21 cellular contexts compared by ENCODE assay signal in the genomic region with DNA sequence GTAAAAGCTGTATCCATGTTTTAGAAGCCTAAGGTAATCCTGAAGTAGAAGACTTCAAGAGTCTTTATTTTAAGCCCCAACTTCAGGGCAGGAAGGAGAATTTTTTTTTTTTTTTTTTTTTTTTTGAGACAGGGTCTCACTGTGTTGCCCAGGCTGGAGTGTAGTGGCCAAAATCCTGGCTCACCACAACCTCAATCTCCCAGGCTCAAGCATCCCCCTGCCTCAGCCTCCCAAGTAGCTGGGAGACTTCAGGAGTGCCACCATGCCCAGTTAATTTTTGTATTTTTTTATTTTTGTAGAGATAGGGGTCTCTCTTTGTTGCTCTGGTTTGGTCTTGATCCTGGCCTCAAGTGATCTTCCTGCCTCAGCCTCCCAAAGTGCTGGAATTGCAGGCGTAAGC. TPM values are rescaled to one million over a fixed set of nuclear protein-coding genes. Genes with fewer than 3 reads are reported as not detected.
A peak's percentile ranks its signal among the peaks of the same experiment; 100 is the strongest.
DNase-seq lines count a peak whose midpoint lies in the region; ATAC-seq and TF ChIP-seq lines count a peak whose summit lies in the region.
"Had no signal": no experiment of that assay in that cellular context is flagged by ENCODE, and none has a peak within 500 bp of the region (broad histone marks: within the 10 kb centered on the region; RNA-seq: fewer than 3 reads in every experiment).

No MANE protein-coding gene starts in this region.

- H3K9ac ChIP-seq in mammary epithelial cell (ENCODE audit: insufficient read depth, low read length) (no peak overlapping the region), stomach smooth muscle (ENCODE audit: low read length in 2 of 2) (no peak overlapping the region)

- H3K27me3 Mint-ChIP-seq in CD4-positive, alpha-beta memory T cell = peaks cover 14 to 17% of the 10 kb centered on the region in 2 donors

- TF ChIP-seq CTCF in mammary epithelial cell (conservative IDR thresholded peaks at IDR 0.05 in 1 of 2, IDR thresholded peaks at IDR 0.05 in 1 of 2; ENCODE audit: extremely low read depth in 1 of 2, insufficient read depth in 1 of 2, low read depth in 1 of 2, low read length in 2 of 2) = no peak

- H2AFZ ChIP-seq in mammary epithelial cell (ENCODE audit: low read depth, low read length) = peak overlapping the region; percentile 4

- peaks cover 0 to 7% of the 10 kb centered on the region in 2 donors for H3K36me3 Mint-ChIP-seq in CD4-positive, alpha-beta memory T cell
- H3K36me3 Mint-ChIP-seq: naive B cell; stimulated activated memory B cell treated with anti-CD40 and anti-IgM and Interleukin-4, amounts not matched to agents 10 μg/mL and 1 μg/mL and 100 μg/mL, for 72 hours had no signal

- CTCF ChIA-PET in CD4-positive, alpha-beta memory T cell (lab: Charles Lee; ENCODE audit: partially characterized antibody) = interaction anchor here (0.5 to 1.2 kb wide), 3 partner anchors 10 to 353 kb away, joined by 3 to 5 read pairs (median 4); no protein-coding TSS in a partner anchor
- CTCF ChIA-PET in mammary epithelial cell (lab: Charles Lee; ENCODE audit: low non-redundant PET) = no interaction called here

- BruUV-seq in mammary epithelial cell (replicated peaks; lab: Mats Ljungman, UMichigan) = no TSS peak

- peaks cover 11% of the 10 kb centered on the region for H3K27me3 ChIP-seq in CD4-positive, alpha-beta memory T cell (ENCODE audit: insufficient read depth, low read length)
- no peaks in the 10 kb centered on the region for H3K27me3 ChIP-seq in mammary epithelial cell (ENCODE audit: insufficient read depth, low read length)
- H3K27me3 ChIP-seq in stomach smooth muscle (ENCODE audit: control insufficient read depth in 1 of 2, insufficient read depth in 2 of 2, low read length in 2 of 2) = no peaks in the 10 kb centered on the region

- H3K4me1 Mint-ChIP-seq in CD4-positive, alpha-beta memory T cell = peaks cover 3 to 19% (median 11%) of the 10 kb centered on the region in 4 donors

- H3K9me3 ChIP-seq in CD4-positive, alpha-beta memory T cell (ENCODE audit: control insufficient read depth in 1 of 2, low read length in 2 of 2) = no peaks in the 10 kb centered on the region
- no peaks in the 10 kb centered on the region for H3K9me3 ChIP-seq in mammary epithelial cell (replicated peaks; ENCODE audit: insufficient read depth, low read length)
- no peaks in the 10 kb centered on the region for H3K9me3 ChIP-seq in mesodermal cell (ENCODE audit: control insufficient read depth, low read length)
- H3K9me3 ChIP-seq in stomach smooth muscle (ENCODE audit: control insufficient read depth in 2 of 2, low read length in 2 of 2) = no peaks in the 10 kb centered on the region

- peaks cover 16% of the 10 kb centered on the region for H3K79me2 ChIP-seq in mammary epithelial cell (ENCODE audit: insufficient read depth, low read length)

- dilution Hi-C loops in mammary epithelial cell (cut with HindIII; ENCODE audit: low sequenced_read_pairs) = no loop called here

- peak overlapping the region; percentile 34 for H3K4me2 ChIP-seq in mammary epithelial cell (ENCODE audit: insufficient read depth, low read depth, low read length)

- no peak overlapping the region for H3K4me3 ChIP-seq in CD4-positive, alpha-beta memory T cell (ENCODE audit: low read length in 2 of 2)
- no peak overlapping the region for H3K4me3 ChIP-seq in mammary epithelial cell (replicated peaks in 1 of 3; ENCODE audit: insufficient read depth in 1 of 3, low read depth in 2 of 3, low read length in 3 of 3)
- no peak overlapping the region for H3K4me3 ChIP-seq in mesodermal cell (ENCODE audit: extremely low read depth, insufficient read depth, low read length, poor library complexity, severe bottlenecking)
- peak overlapping the region in 1 of 2 donors; percentile 24 for H3K4me3 ChIP-seq in stomach smooth muscle (ENCODE audit: low read length in 2 of 2)

- WGBS in mammary epithelial cell (ENCODE audit: low coverage, missing lambda C conversion rate) = 100% methylated on average over 1 of the region's 1 CpG
- no CpG with 5 or more reads among the region's 1 CpG for WGBS in mesodermal cell (ENCODE audit: insufficient coverage in 2 of 2), 2 experiments

- H3K27ac ChIP-seq in CD4-positive, alpha-beta memory T cell (ENCODE audit: low read depth, low read length) = no peak overlapping the region
- H3K27ac ChIP-seq in mammary epithelial cell (ENCODE audit: insufficient read depth, low read depth, low read length) = peak overlapping the region; percentile 71
- peak overlapping the region; percentile 73 for H3K27ac ChIP-seq in mesodermal cell (ENCODE audit: low read depth, low read length, severe bottlenecking)
- H3K27ac ChIP-seq in stomach smooth muscle (ENCODE audit: low read length) = peak overlapping the region; percentile 66

- intact Hi-C loops in CD4-positive, alpha-beta memory T cell (cut with micrococcal nuclease) = no loop called here
- intact Hi-C loops in mammary epithelial cell (cut with micrococcal nuclease) = loop anchor here (2.0 kb wide), 1 partner anchor 235 kb away; no protein-coding TSS in a partner anchor

- no peaks in the 10 kb centered on the region for H4K20me1 ChIP-seq in mammary epithelial cell (ENCODE audit: insufficient read depth, low read length)

- peak overlapping the region in 1 of 7 donors; percentile 32 for H3K27ac Mint-ChIP-seq in CD4-positive, alpha-beta memory T cell
- H3K27ac Mint-ChIP-seq: activated CD4-positive, alpha-beta T cell treated with anti-CD3 and anti-CD28 coated beads for 36 hours; activated T-helper 2 cell treated with anti-CD3 and anti-CD28 coated beads, Interferon-gamma antibody, Interleukin-2, Interleukin-4, amounts not matched to agents 10 μg/mL and 5 μg/mL and 100 μg/mL, durations not matched to agents 14 hours and 24 hours and 36 hours; naive B cell; stimulated activated memory B cell treated with anti-CD40 and anti-IgM and Interleukin-4, amounts not matched to agents 10 μg/mL and 1 μg/mL and 100 μg/mL, for 72 hours had no signal

- POLR2A ChIA-PET in CD4-positive, alpha-beta memory T cell (lab: Charles Lee; ENCODE audit: partially characterized antibody) = no interaction called here

- peak overlapping the region in 6 of 8 donors; percentile 5 to 63 (median 35) for H3K4me3 Mint-ChIP-seq in CD4-positive, alpha-beta memory T cell
- H3K4me3 Mint-ChIP-seq: activated CD4-positive, alpha-beta T cell treated with anti-CD3 and anti-CD28 coated beads for 36 hours; stimulated activated memory B cell treated with anti-CD40 and anti-IgM and Interleukin-4, amounts not matched to agents 10 μg/mL and 1 μg/mL and 100 μg/mL, for 72 hours had no signal

- no peak for ATAC-seq in HG02623 (IDR thresholded peaks at IDR 0.05; ENCODE audit: unreplicated experiment)
- ATAC-seq: activated CD4-positive, alpha-beta T cell treated with anti-CD3 and anti-CD28 coated beads for 36 hours; PC-3; stimulated activated memory B cell treated with anti-CD40 and anti-IgM and Interleukin-4, amounts not matched to agents 10 μg/mL and 1 μg/mL and 100 μg/mL, for 72 hours had no signal

- no peaks in the 10 kb centered on the region for H3K9me3 Mint-ChIP-seq in CD4-positive, alpha-beta memory T cell
- H3K9me3 Mint-ChIP-seq: activated T-helper 2 cell treated with anti-CD3 and anti-CD28 coated beads, Interferon-gamma antibody, Interleukin-2, Interleukin-4, amounts not matched to agents 10 μg/mL and 5 μg/mL and 100 μg/mL, durations not matched to agents 14 hours and 24 hours and 36 hours; stimulated activated memory B cell treated with anti-CD40 and anti-IgM and Interleukin-4, amounts not matched to agents 10 μg/mL and 1 μg/mL and 100 μg/mL, for 72 hours had no signal

- no peak for DNase-seq in CD4-positive, alpha-beta memory T cell
- DNase-seq in mammary epithelial cell = no peak
- DNase-seq in activated CD8-positive, alpha-beta memory T cell treated with anti-CD3 and anti-CD28 coated beads for 24 hours = no peak
- DNase-seq in stimulated activated naive CD4-positive, alpha-beta T cell (lab: John Stamatoyannopoulos, UW) = no peak
- DNase-seq: activated CD4-positive, alpha-beta T cell treated with anti-CD3 and anti-CD28 coated beads for 36 hours; activated naive CD4-positive, alpha-beta T cell treated with anti-CD3 and anti-CD28 coated beads, Interleukin-2, amount 50 U/mL, for 16 hours; activated T-cell treated with anti-CD3 and anti-CD28 coated beads for 4 hours; GOT3; Karpas-422; naive B cell; NCI-H146; NCI-H226; NCI-H526 treated with DMSO at 0.1 percent for 48 hours; NK-92 treated with Interleukin-12 subunit alpha and Interleukin-12 subunit beta, amount 100 ng/mL, for 24 hours; PC-3; T-helper 9 cell had no signal

- H3K4me1 ChIP-seq in CD4-positive, alpha-beta memory T cell (ENCODE audit: insufficient read depth, low read length) = peaks cover 6% of the 10 kb centered on the region
- H3K4me1 ChIP-seq in mammary epithelial cell (ENCODE audit: insufficient read depth, low read length) (peaks cover 39% of the 10 kb centered on the region), mesodermal cell (ENCODE audit: control insufficient read depth, insufficient read depth, low read length, poor library complexity, severe bottlenecking) (peaks cover 11% of the 10 kb centered on the region), stomach smooth muscle (ENCODE audit: control insufficient read depth, insufficient read depth, low read length) (peaks cover 20% of the 10 kb centered on the region)

- in situ Hi-C loops in mammary epithelial cell (cut with MboI; ENCODE audit: low sequenced_read_pairs in 2 of 2) = loop anchor here (10.0 to 25.0 kb wide), 3 partner anchors 239 to 341 kb away; no protein-coding TSS in a partner anchor

- no peaks in the 10 kb centered on the region for H3K36me3 ChIP-seq in CD4-positive, alpha-beta memory T cell (ENCODE audit: insufficient read depth, low read length)
- H3K36me3 ChIP-seq in mammary epithelial cell (ENCODE audit: insufficient read depth, low read length) = no peaks in the 10 kb centered on the region
- peaks cover 17% of the 10 kb centered on the region for H3K36me3 ChIP-seq in mesodermal cell (ENCODE audit: control insufficient read depth, insufficient read depth, low read length)
- H3K36me3 ChIP-seq in stomach smooth muscle (ENCODE audit: control insufficient read depth in 2 of 2, insufficient read depth in 2 of 2, low read length in 2 of 2) = no peaks in the 10 kb centered on the region

RNA-seq across cellular contexts. Expression of gene RNF152, which starts 3.3 kb away (rescaled TPM):
- total RNA-seq in CD4-positive, alpha-beta memory T cell = under 1 TPM; 0.06 to 0.20 TPM
- polyA plus RNA-seq in CD4-positive, alpha-beta memory T cell = not detected
- total RNA-seq in mammary epithelial cell = 10 to 100 TPM; 27.3 to 51.3 TPM
- polyA plus RNA-seq in mammary epithelial cell = 14.0 TPM
- 30.8 TPM for polyA minus RNA-seq in mammary epithelial cell
- 23.6 TPM for polyA plus RNA-seq in mesodermal cell (2013, experiment 1 of 2)
- 18.3 TPM for polyA plus RNA-seq in mesodermal cell (2013, experiment 2 of 2)

Comparison
In these comparisons a context has a peak if more than half of its experiments do, and no peak if none do; other contexts are left out.
1. RNA of gene RNF152, which starts 3.3 kb away (total RNA-seq): 27.3 to 51.3 TPM in mammary epithelial cell; 0.06 to 0.20 TPM in CD4-positive, alpha-beta memory T cell; every median in the first group is over 10 times any median in the second.